25 cellular contexts compared by ENCODE assay signal in the genomic region with DNA sequence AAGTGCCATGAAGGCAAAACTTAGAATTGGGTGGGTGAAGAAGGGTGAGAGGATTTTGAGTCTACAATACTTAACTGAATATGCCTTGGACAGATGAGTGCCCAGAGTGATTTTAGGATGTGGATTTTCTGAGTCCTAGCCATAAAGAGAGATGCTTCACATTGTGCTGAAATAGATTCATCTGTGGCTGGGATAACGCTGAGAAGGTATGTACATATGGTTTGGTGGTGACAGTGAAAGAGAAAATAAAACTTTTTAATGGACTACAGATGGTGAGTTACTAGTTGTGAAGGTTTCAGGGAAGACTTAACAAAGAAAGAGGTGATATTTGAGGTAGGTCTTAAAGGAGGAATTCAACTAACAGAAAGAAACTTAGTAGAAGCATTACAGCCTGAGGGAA.
"Had no signal": no experiment of that assay in that cellular context is flagged by ENCODE, and none has a peak within 500 bp of the region (broad histone marks: within the 10 kb centered on the region; RNA-seq: fewer than 3 reads in every experiment).

No MANE protein-coding gene starts in this region.

- H3K4me3 ChIP-seq: colonic mucosa, esophagus squamous epithelium, gastrocnemius medialis, heart right ventricle, left lung, lower lobe of right lung, mucosa of descending colon had no signal

- H3K36me3 ChIP-seq: colonic mucosa, esophagus squamous epithelium, gastrocnemius medialis, heart right ventricle, left lung, lower lobe of right lung had no signal

- H3K4me1 ChIP-seq: colonic mucosa, esophagus squamous epithelium, gastrocnemius medialis, heart right ventricle, left lung, lower lobe of right lung had no signal

- H3K4me3 Mint-ChIP-seq: dendritic cell treated with granulocyte-macrophage colony-stimulating factor and Interleukin-4, amounts not matched to agents 40 ng/mL and 50 ng/mL, for 4 days; effector memory CD8-positive, alpha-beta T cell; endodermal cell; mesothelial cell of epicardium; naive B cell had no signal

- H3K27me3 Mint-ChIP-seq: dendritic cell treated with granulocyte-macrophage colony-stimulating factor and Interleukin-4, amounts not matched to agents 40 ng/mL and 50 ng/mL, for 4 days; effector memory CD8-positive, alpha-beta T cell; naive B cell had no signal

- H3K36me3 Mint-ChIP-seq: naive B cell had no signal

- H3K27ac Mint-ChIP-seq: dendritic cell treated with granulocyte-macrophage colony-stimulating factor and Interleukin-4, amounts not matched to agents 40 ng/mL and 50 ng/mL, for 4 days; effector memory CD8-positive, alpha-beta T cell; endodermal cell; mesothelial cell of epicardium; naive B cell had no signal

- H3K9me3 ChIP-seq: colonic mucosa, gastrocnemius medialis had no signal

- H3K4me1 Mint-ChIP-seq: endodermal cell, mesothelial cell of epicardium, naive B cell had no signal

- ATAC-seq: effector memory CD8-positive, alpha-beta T cell; esophagus mucosa; gastrocnemius medialis; heart right ventricle; left cardiac atrium; left lung; left ventricle myocardium superior; lower lobe of right lung; mucosa of descending colon had no signal

- H3K27me3 ChIP-seq: colonic mucosa, esophagus squamous epithelium, gastrocnemius medialis, heart right ventricle, left lung had no signal

- H3K27ac ChIP-seq: colonic mucosa, epithelial cell of prostate, esophagus squamous epithelium, gastrocnemius medialis, heart right ventricle, left lung, lower lobe of right lung had no signal

- DNase-seq: colonic mucosa; cortex of kidney; effector CD8-positive, alpha-beta T cell; effector memory CD8-positive, alpha-beta T cell; endodermal cell; erythroblast; esophagus squamous epithelium; foreskin fibroblast; foreskin melanocyte; gastrocnemius medialis; glutamatergic neuron; head of caudate nucleus; heart right ventricle; hippocampal formation; left cardiac atrium; left lung; left ventricle myocardium superior; lower lobe of right lung; mesenchymal stem cell; mucosa of descending colon; naive B cell had no signal
